In the genomic region with DNA sequence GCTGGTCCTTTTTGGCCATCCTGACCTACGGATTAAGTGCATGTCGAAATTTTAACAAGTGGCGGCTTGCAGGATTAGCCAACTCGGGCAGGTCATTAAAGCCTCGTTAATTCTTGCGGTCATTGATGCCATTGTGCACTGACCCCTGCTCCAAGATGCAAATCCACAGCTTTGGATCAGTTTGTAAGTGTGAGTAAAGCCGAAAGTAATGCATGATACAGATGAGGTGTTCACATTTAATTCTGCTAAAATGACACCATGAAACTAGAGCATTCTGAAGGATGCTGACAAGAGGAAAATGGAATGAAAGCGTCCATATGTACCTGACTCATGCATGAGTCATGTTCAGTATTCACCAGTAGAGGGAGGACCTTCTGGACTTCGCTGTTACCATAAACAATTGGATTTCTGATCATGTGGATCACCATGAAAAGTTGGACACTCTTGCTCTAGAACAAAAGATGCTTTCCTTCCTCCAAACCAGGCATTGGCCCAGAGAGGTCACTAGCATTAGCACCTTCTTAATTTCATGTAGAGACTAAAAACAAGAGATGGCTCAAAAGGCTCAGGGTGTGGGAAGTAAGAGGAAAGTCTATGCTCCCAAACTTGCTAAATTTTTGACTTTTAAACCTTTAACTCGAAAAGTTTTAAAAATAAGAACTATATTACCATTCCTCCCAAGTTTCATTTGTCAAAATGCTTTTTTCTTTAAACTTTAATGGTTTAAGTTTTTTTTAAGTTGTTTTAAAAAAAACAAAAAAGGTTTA, we compare ENCODE assay signal across 8 cellular contexts. TPM values are rescaled to one million over a fixed set of nuclear protein-coding genes. Genes with fewer than 3 reads are reported as not detected.
DNase-seq lines count a peak whose midpoint lies in the region; ATAC-seq and TF ChIP-seq lines count a peak whose summit lies in the region.

No MANE protein-coding gene starts in this region.

- in situ Hi-C loops in Panc1 (cut with HindIII; ENCODE audit: low pct_unique_long_range_greater_than_20kb, low sequenced_read_pairs), result no loop called here

- H3K4me1 ChIP-seq in Panc1 (ENCODE audit: control insufficient read depth, insufficient read depth, low read length) (peaks cover 11% of the 10 kb centered on the region), esophagus squamous epithelium (peaks cover 4 to 75% (median 16%) of the 10 kb centered on the region in 3 donors)

- 33 to 38% methylated on average over 8 to 9 of the region's 10 CpGs for WGBS in esophagus squamous epithelium, 2 donors

- H3K4me3 ChIP-seq in AG04450 (ENCODE audit: low read depth, low read length), result no peak overlapping the region; the same call in 1 of the 2 replicates
- H3K4me3 ChIP-seq in GM12875 (ENCODE audit: low read depth, low read length), result no peak overlapping the region
- no peak overlapping the region for H3K4me3 ChIP-seq in Panc1 (ENCODE audit: low read depth in 2 of 2, low read length in 2 of 2)
- peak overlapping the region in 1 of 4 donors; percentile 29 for H3K4me3 ChIP-seq in esophagus squamous epithelium
- H3K4me3 ChIP-seq in H7 (ENCODE audit: insufficient read depth, low read depth, low read length), result no peak overlapping the region

- CTCF ChIA-PET in AG04450 (lab: Charles Lee), result interaction anchor here (1.4 to 4.1 kb wide), 2 partner anchors 11 to 143 kb away, joined by 6 to 32 read pairs; no protein-coding TSS in a partner anchor
- CTCF ChIA-PET in Panc1 (lab: Charles Lee), result interaction anchor here (0.7 kb wide), 1 partner anchor 116 kb away, joined by 4 read pairs; no protein-coding TSS in a partner anchor

- H3K27ac ChIP-seq in AG04450 (ENCODE audit: low read depth, low read length), result peak overlapping the region; percentile 90
- no peak overlapping the region for H3K27ac ChIP-seq in Panc1 (ENCODE audit: low read length)
- H3K27ac ChIP-seq in esophagus squamous epithelium, result peak overlapping the region; percentile 31 to 77 (median 70)

- no peaks in the 10 kb centered on the region for H3K36me3 ChIP-seq in Panc1 (ENCODE audit: control insufficient read depth, insufficient read depth, low read length)
- no peaks in the 10 kb centered on the region for H3K36me3 ChIP-seq in esophagus squamous epithelium
- no peaks in the 10 kb centered on the region for H3K36me3 ChIP-seq in H7 (replicated peaks; ENCODE audit: control insufficient read depth, insufficient read depth, low read length)

- H3K9me3 ChIP-seq in AG04450 (ENCODE audit: control insufficient read depth, insufficient read depth, low read length) (no peaks in the 10 kb centered on the region), Panc1 (ENCODE audit: control insufficient read depth, insufficient read depth, low read depth, low read length) (no peaks in the 10 kb centered on the region), esophagus squamous epithelium (no peaks in the 10 kb centered on the region)

- intact Hi-C loops in Panc1 (cut with micrococcal nuclease; ENCODE audit: unreplicated experiment), result no loop called here
- intact Hi-C loops in esophagus squamous epithelium (cut with DNase I), result no loop called here

- DNase-seq in AG04450 (ENCODE audit: low read depth, low spot score) (peak; percentile 87), Panc1 (ENCODE audit: low read depth, low spot score) (peak; percentile 79), esophagus squamous epithelium (lab: John Stamatoyannopoulos, UW) (no peak), putamen (ENCODE audit: low spot score) (peak; percentile 56), H7 (no peak)

- TF ChIP-seq POLR2A in esophagus squamous epithelium (IDR thresholded peaks at IDR 0.05), result no peak

- peak; percentile 59 for TF ChIP-seq CTCF in AG04450 (IDR thresholded peaks at IDR 0.05; ENCODE audit: low read depth, low read length)
- TF ChIP-seq CTCF in GM12875 (IDR thresholded peaks at IDR 0.05; ENCODE audit: borderline replicate concordance, insufficient read depth, low read depth, low read length), result peak; percentile 61; the same call in 1 of the 2 replicates
- peak; percentile 59 for TF ChIP-seq CTCF in Panc1 (IDR thresholded peaks at IDR 0.05)
- peak in 5 of 6 experiments; percentile 30 to 58 (median 49) for TF ChIP-seq CTCF in esophagus squamous epithelium (IDR thresholded peaks at IDR 0.05)

- BruUV-seq in Panc1 (replicated peaks; lab: Mats Ljungman, UMichigan), result no TSS peak

- ATAC-seq in Panc1 (peak; percentile 94), GM19395 (IDR thresholded peaks at IDR 0.05; ENCODE audit: unreplicated experiment) (no peak), HG03432 (IDR thresholded peaks at IDR 0.05; ENCODE audit: unreplicated experiment) (no peak)

- POLR2A ChIA-PET in AG04450 (lab: Yijun Ruan, JAX), result interaction anchor here (0.7 kb wide), 1 partner anchor 151 kb away, joined by 3 read pairs; no protein-coding TSS in a partner anchor
- POLR2A ChIA-PET in Panc1 (lab: Charles Lee), result no interaction called here

- H3K27me3 ChIP-seq in AG04450 (ENCODE audit: control insufficient read depth, insufficient read depth, low read length) (peaks cover 3% of the 10 kb centered on the region), Panc1 (ENCODE audit: control insufficient read depth, insufficient read depth, low read length) (no peaks in the 10 kb centered on the region), esophagus squamous epithelium (peaks cover 0 to 10% (median 0%) of the 10 kb centered on the region in 4 donors), H7 (ENCODE audit: control insufficient read depth, insufficient read depth, low read length) (no peaks in the 10 kb centered on the region)

RNA-seq across cellular contexts. Expression of a gene that starts 48.0 kb away (rescaled TPM):
- not detected in 2 replicates for polyA plus RNA-seq in AG04450 (2011; rRNA removed)
- not detected in 2 replicates for polyA minus RNA-seq in AG04450 (2011; rRNA and poly(A)+ RNA removed)
- total RNA-seq in Panc1 (2021; ENCODE audit: unreplicated experiment), result not detected
- polyA plus RNA-seq in Panc1 (2012; ENCODE audit: insufficient read length), result not detected
- 10 to 100 TPM in 1 of 4 donors, 1 to 10 TPM in 3; 4.1 to 10.1 (median 7.6) TPM for total RNA-seq in esophagus squamous epithelium
- not detected in 2 replicates for total RNA-seq in H7 (2014; rRNA removed; shearing (Covaris generic))

RNA-seq across cellular contexts. Expression of a gene that starts 54.1 kb away (rescaled TPM):
- not detected in 2 replicates for polyA plus RNA-seq in AG04450 (2011; rRNA removed)
- not detected in 2 replicates for polyA minus RNA-seq in AG04450 (2011; rRNA and poly(A)+ RNA removed)
- total RNA-seq in Panc1 (2021; ENCODE audit: unreplicated experiment) (not detected), esophagus squamous epithelium (1 to 10 TPM in 1 of 4 donors, not detected in 3; 1.6 TPM)
- not detected for polyA plus RNA-seq in Panc1 (2012; ENCODE audit: insufficient read length)
- not detected in 2 replicates for total RNA-seq in H7 (2014; rRNA removed; shearing (Covaris generic))

RNA-seq across cellular contexts. Expression of a gene that starts 56.3 kb away (rescaled TPM):
- 0.94 and 1.6 TPM in 2 replicates for polyA plus RNA-seq in AG04450 (2011; rRNA removed)
- 2.2 and 4.2 TPM in 2 replicates for polyA minus RNA-seq in AG04450 (2011; rRNA and poly(A)+ RNA removed)
- total RNA-seq in Panc1 (2021; ENCODE audit: unreplicated experiment) (2.9 TPM), esophagus squamous epithelium (1 to 10 TPM in 3 of 4 donors, under 1 TPM in 1; 0.06 to 2.7 (median 1.2) TPM)
- 2.3 TPM for polyA plus RNA-seq in Panc1 (2012; ENCODE audit: insufficient read length)
- total RNA-seq in H7 (2014; rRNA removed; shearing (Covaris generic)), result 0.10 TPM in 1 of 2 replicates, not detected in the other

Comparison
In these comparisons a context has a peak if more than half of its experiments do, and no peak if none do; other contexts are left out.
1. DNase-seq: peak in AG04450 (single experiment), Panc1 (single experiment) and putamen (single experiment); none in esophagus squamous epithelium (single experiment) and H7 (single experiment).
2. Peak in every context shown above with its lines, with median percentiles within 50 percentile points of each other: CTCF ChIP-seq.